Comparison of ENCODE assay signal across 17 cellular contexts in the genomic region with DNA sequence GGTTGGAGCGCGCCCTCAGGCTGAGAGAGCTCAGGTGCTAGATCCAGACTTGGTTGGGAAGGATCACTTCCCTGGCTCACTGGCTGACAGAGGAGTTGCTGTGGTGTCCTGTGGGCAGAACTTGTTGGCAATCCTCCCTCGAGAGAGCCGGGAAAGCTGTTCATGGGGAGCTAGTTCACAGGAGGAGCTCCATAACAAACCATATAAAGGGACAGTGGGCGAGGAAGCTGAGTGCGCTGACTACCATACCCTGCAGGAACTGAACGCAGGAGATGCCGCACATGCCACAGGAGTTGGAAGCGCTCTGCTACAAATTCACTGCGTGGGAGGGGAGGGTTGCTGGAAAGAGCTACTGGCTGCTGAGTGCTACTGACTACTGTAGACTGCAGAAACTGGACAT.
DNase-seq lines count a peak whose midpoint lies in the region; ATAC-seq and TF ChIP-seq lines count a peak whose summit lies in the region.
"Had no signal": no experiment of that assay in that cellular context is flagged by ENCODE, and none has a peak within 500 bp of the region (broad histone marks: within the 10 kb centered on the region; RNA-seq: fewer than 3 reads in every experiment).

No MANE protein-coding gene starts in this region.

- TF ChIP-seq CTCF in H9 (conservative IDR thresholded peaks at IDR 0.05) (no peak), hepatocyte (IDR thresholded peaks at IDR 0.05; ENCODE audit: poor library complexity) (no peak), heart left ventricle (IDR thresholded peaks at IDR 0.05) (no peak)

- H2BK15ac ChIP-seq in H9 (ENCODE audit: low read depth, low read length) = no peak overlapping the region

- no peak overlapping the region for H2BK5ac ChIP-seq in H9 (ENCODE audit: insufficient read length, low read length)

- H3K4me3 ChIP-seq in hepatocyte = no peak overlapping the region
- H3K4me3 ChIP-seq in heart left ventricle = no peak overlapping the region
- H3K4me3 ChIP-seq: GM23248 had no signal

- H3K56ac ChIP-seq in H9 (ENCODE audit: insufficient read length, low read depth, low read length) = no peak overlapping the region

- no peak overlapping the region for H2BK120ac ChIP-seq in H9 (ENCODE audit: low read depth, low read length, poor library complexity, severe bottlenecking)

- H3K9me3 ChIP-seq in H9 (ENCODE audit: control insufficient read depth, low read depth, low read length) (no peaks in the 10 kb centered on the region), hepatocyte (ENCODE audit: low read depth) (no peaks in the 10 kb centered on the region), heart left ventricle (no peaks in the 10 kb centered on the region)

- H3K4me1 ChIP-seq in H9 (ENCODE audit: insufficient read depth, low read length) (no peaks in the 10 kb centered on the region), hepatocyte (ENCODE audit: insufficient read depth) (no peaks in the 10 kb centered on the region), heart left ventricle (peaks cover 0 to 4% (median 0%) of the 10 kb centered on the region in 12 donors)

- H3K18ac ChIP-seq in H9 (ENCODE audit: insufficient read length, low read depth, low read length) = no peak overlapping the region

- no peak overlapping the region for H3K27ac ChIP-seq in H9 (ENCODE audit: insufficient read length, low read depth, low read length)
- H3K27ac ChIP-seq in hepatocyte = no peak overlapping the region
- H3K27ac ChIP-seq in heart left ventricle = no peak overlapping the region
- H3K27ac ChIP-seq: GM23248 had no signal

- H3K27me3 ChIP-seq in H9 (ENCODE audit: insufficient read depth, low read length) (no peaks in the 10 kb centered on the region), hepatocyte (no peaks in the 10 kb centered on the region), heart left ventricle (no peaks in the 10 kb centered on the region)

- no peak overlapping the region for H2AFZ ChIP-seq in H9 (ENCODE audit: low read length)
- H2AFZ ChIP-seq in hepatocyte = no peak overlapping the region
- H2AFZ ChIP-seq: GM23248 had no signal

- H4K8ac ChIP-seq in H9 (replicated peaks; ENCODE audit: insufficient read length, low read depth, low read length) = no peak overlapping the region

- intact Hi-C loops in posterior cingulate gyrus (cut with DNase I) (loop anchor here (5.0 kb wide), 1 partner anchor 510 kb away; no protein-coding TSS in a partner anchor), heart left ventricle (cut with DNase I) (loop anchor here in 6 of 10 donors (5.0 kb wide), 3 partner anchors 545 to 555 kb away; no protein-coding TSS in a partner anchor)

- H3T11ph ChIP-seq in H9 (ENCODE audit: low read length) = no peak overlapping the region

- no peak overlapping the region; a peak in 1 of 7 replicates for H3K27ac Mint-ChIP-seq in H9

- DNase-seq in Ammon's horn (ENCODE audit: low spot score) = peak; percentile 8
- peak; percentile 28 for DNase-seq in H9
- peak; percentile 33 for DNase-seq in cerebellum (ENCODE audit: low spot score)
- peak in 9 of 10 donors; percentile 7 to 91 (median 41) for DNase-seq in posterior cingulate gyrus
- DNase-seq in hepatocyte (ENCODE audit: low spot score) = no peak
- DNase-seq in heart left ventricle = no peak
- no peak for DNase-seq in DMS153 (lab: John Stamatoyannopoulos, UW)
- DNase-seq: DMS53; KBM-7; NCI-H1436 treated with DMSO at 0.1 percent for 48 hours; NCI-H2029 treated with DMSO at 0.1 percent for 48 hours; NCI-H2171 treated with DMSO at 0.1 percent for 48 hours; NCI-H446 treated with DMSO at 0.1 percent for 48 hours; NK-92 treated with Interleukin-12 subunit alpha and Interleukin-12 subunit beta, amount 100 ng/mL, for 24 hours; SIG-M5 had no signal

- no peak for TF ChIP-seq POLR2A in heart left ventricle (IDR thresholded peaks at IDR 0.05)

- no peak overlapping the region for H2BK12ac ChIP-seq in H9 (ENCODE audit: insufficient read length, low read depth, low read length)

- no peak overlapping the region; the same call in 1 of the 2 replicates for H3K14ac ChIP-seq in H9 (ENCODE audit: insufficient read depth, low read length)

- H3K36me3 ChIP-seq in hepatocyte (replicated peaks; ENCODE audit: insufficient read depth, low read depth) = no peaks in the 10 kb centered on the region
- H3K36me3 ChIP-seq in heart left ventricle = no peaks in the 10 kb centered on the region

- H3K4me3 Mint-ChIP-seq in H9 = no peak overlapping the region

- peaks cover 0 to 3% of the 10 kb centered on the region in 2 experiments; a peak in 1 of 4 replicates for H3K4me1 Mint-ChIP-seq in H9

- H3K36me3 Mint-ChIP-seq in H9 (ENCODE audit: insufficient read depth in 1 of 3, low read depth in 3 of 3) = no peaks in the 10 kb centered on the region

- no peaks in the 10 kb centered on the region for H3K79me1 ChIP-seq in H9 (ENCODE audit: insufficient read depth, low read depth, low read length, poor library complexity, severe bottlenecking)

- H3K79me2 ChIP-seq in H9 (ENCODE audit: insufficient read depth, low read length) = no peaks in the 10 kb centered on the region
- H3K79me2 ChIP-seq in hepatocyte = no peaks in the 10 kb centered on the region

- H2BK20ac ChIP-seq in H9 (ENCODE audit: low read depth, low read length, poor library complexity, severe bottlenecking) = no peak overlapping the region

- H3K9ac ChIP-seq in H9 (ENCODE audit: extremely low read depth, insufficient read length, low read length) = no peak overlapping the region
- H3K9ac ChIP-seq: GM23248 had no signal

- ATAC-seq in GM21786 (IDR thresholded peaks at IDR 0.05; ENCODE audit: unreplicated experiment) (no peak), heart left ventricle (no peak)

- no peaks in the 10 kb centered on the region for H4K20me1 ChIP-seq in H9 (ENCODE audit: control insufficient read depth, insufficient read depth, insufficient read length)
- no peaks in the 10 kb centered on the region for H4K20me1 ChIP-seq in hepatocyte (ENCODE audit: insufficient read depth, poor library complexity, severe bottlenecking)

- H3K9me2 ChIP-seq in hepatocyte (replicated peaks; ENCODE audit: insufficient read depth) = no peaks in the 10 kb centered on the region

- H3K23me2 ChIP-seq in H9 (ENCODE audit: insufficient read length, low read depth, low read length, poor library complexity, severe bottlenecking) = no peaks in the 10 kb centered on the region

- H2AK5ac ChIP-seq in H9 (ENCODE audit: insufficient read length, low read length) = no peak overlapping the region

- H4K91ac ChIP-seq in H9 (ENCODE audit: insufficient read length, low read depth, low read length) = no peak overlapping the region

- no peak overlapping the region for H4K5ac ChIP-seq in H9 (ENCODE audit: insufficient read length, low read depth, low read length)

- no peaks in the 10 kb centered on the region for H3K9me3 Mint-ChIP-seq in H9

- WGBS in H9 (ENCODE audit: extremely low coverage, insufficient read length, low lambda C conversion rate) = no CpG with 5 or more reads among the region's 10 CpGs
- 91% methylated on average over 10 of the region's 10 CpGs for WGBS in hepatocyte (ENCODE audit: low lambda C conversion rate, missing lambda C conversion rate)
- WGBS in heart left ventricle, 4 donors = 78 to 92% (median 84%) methylated on average over 10 of the region's 10 CpGs

- no peaks in the 10 kb centered on the region for H3K27me3 Mint-ChIP-seq in H9 (ENCODE audit: low read depth)

- H3K4ac ChIP-seq in H9 (ENCODE audit: low read depth, low read length) = no peak overlapping the region

- H3K4me2 ChIP-seq in H9 (ENCODE audit: insufficient read depth, insufficient read length, low read length) (no peak overlapping the region), hepatocyte (no peak overlapping the region)

- H3K23ac ChIP-seq in H9 (ENCODE audit: insufficient read length, low read depth, low read length) = no peak overlapping the region

Comparison
In these comparisons a context has a peak if more than half of its experiments do, and no peak if none do; other contexts are left out.
1. DNase-seq: peak in Ammon's horn (single experiment), H9 (single experiment), cerebellum (single experiment) and posterior cingulate gyrus (9 of 10); none in hepatocyte (single experiment), heart left ventricle (0 of 5) and DMS153 (single experiment).